ENCODE assay signal across 10 cellular contexts in the genomic region with DNA sequence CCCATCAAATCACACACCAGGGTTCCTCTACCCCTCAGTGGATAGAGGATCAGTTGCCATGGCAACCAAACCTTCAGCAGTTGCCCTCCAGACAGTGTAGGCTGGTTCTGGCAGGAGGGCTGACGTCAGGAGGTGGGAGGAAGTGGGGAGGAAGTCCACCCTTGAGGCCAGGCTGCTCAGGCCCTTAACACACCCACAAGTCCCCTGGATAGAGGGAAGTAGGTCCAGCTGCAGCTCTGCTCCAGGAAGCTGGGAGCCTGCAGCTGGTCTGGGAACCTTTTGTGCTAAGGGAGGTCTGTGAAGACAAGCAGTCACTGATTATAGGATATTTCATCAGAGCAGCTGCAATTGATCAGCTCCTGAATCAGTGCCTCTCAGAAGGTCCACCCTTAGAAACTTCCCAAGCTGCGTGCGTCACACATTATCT.
DNase-seq lines count a peak whose midpoint lies in the region; ATAC-seq and TF ChIP-seq lines count a peak whose summit lies in the region.
"Had no signal": no experiment of that assay in that cellular context is flagged by ENCODE, and none has a peak within 500 bp of the region (broad histone marks: within the 10 kb centered on the region; RNA-seq: fewer than 3 reads in every experiment).

No MANE protein-coding gene starts in this region.

- no peak overlapping the region for H2BK120ac ChIP-seq in H9 (ENCODE audit: low read depth, low read length, poor library complexity, severe bottlenecking)

- H3T11ph ChIP-seq in H9 (ENCODE audit: low read length) = no peak overlapping the region

- no peak overlapping the region for H3K4me2 ChIP-seq in H9 (ENCODE audit: insufficient read depth, insufficient read length, low read length)

- H4K91ac ChIP-seq in H9 (ENCODE audit: insufficient read length, low read depth, low read length) = no peak overlapping the region

- H2BK15ac ChIP-seq in H9 (ENCODE audit: low read depth, low read length) = no peak overlapping the region

- H3K56ac ChIP-seq in H9 (ENCODE audit: insufficient read length, low read depth, low read length) = no peak overlapping the region

- no peak overlapping the region for H3K18ac ChIP-seq in H9 (ENCODE audit: insufficient read length, low read depth, low read length)

- intact Hi-C loops in colonic mucosa (cut with DNase I) = loop anchor here (5.0 kb wide), 2 partner anchors 96 to 181 kb away; no protein-coding TSS in a partner anchor

- H3K9me3 ChIP-seq in H9 (ENCODE audit: control insufficient read depth, low read depth, low read length) (no peaks in the 10 kb centered on the region), colonic mucosa (no peaks in the 10 kb centered on the region)
- H3K9me3 ChIP-seq: prostate gland had no signal

- H3K27me3 ChIP-seq in H9 (ENCODE audit: insufficient read depth, low read length) (no peaks in the 10 kb centered on the region), colonic mucosa (no peaks in the 10 kb centered on the region)

- TF ChIP-seq POLR2A in GM18505 (IDR thresholded peaks at IDR 0.05; ENCODE audit: borderline replicate concordance, extremely low read depth, insufficient read depth, insufficient read length) = no peak

- H3K9me3 Mint-ChIP-seq in H9 (no peaks in the 10 kb centered on the region), memory B cell (no peaks in the 10 kb centered on the region)
- H3K9me3 Mint-ChIP-seq: stimulated activated memory B cell treated with anti-CD40 and anti-IgM and Interleukin-4, amounts not matched to agents 10 μg/mL and 1 μg/mL and 100 μg/mL, for 72 hours had no signal

- no peaks in the 10 kb centered on the region for H3K79me1 ChIP-seq in H9 (ENCODE audit: insufficient read depth, low read depth, low read length, poor library complexity, severe bottlenecking)

- H4K5ac ChIP-seq in H9 (ENCODE audit: insufficient read length, low read depth, low read length) = no peak overlapping the region

- no CpG with 5 or more reads among the region's 3 CpGs for WGBS in H9 (ENCODE audit: extremely low coverage, insufficient read length, low lambda C conversion rate)

- no peak overlapping the region for H3K27ac ChIP-seq in H9 (ENCODE audit: insufficient read length, low read depth, low read length)
- H3K27ac ChIP-seq in colonic mucosa = peak overlapping the region; percentile 13
- H3K27ac ChIP-seq: prostate gland had no signal

- no peak overlapping the region; the same call in 1 of the 2 replicates for H3K14ac ChIP-seq in H9 (ENCODE audit: insufficient read depth, low read length)

- H3K4ac ChIP-seq in H9 (ENCODE audit: low read depth, low read length) = no peak overlapping the region

- H3K36me3 ChIP-seq in colonic mucosa = no peaks in the 10 kb centered on the region
- H3K36me3 ChIP-seq: prostate gland had no signal

- H3K36me3 Mint-ChIP-seq in H9 (ENCODE audit: insufficient read depth in 1 of 3, low read depth in 3 of 3) = no peaks in the 10 kb centered on the region
- no peaks in the 10 kb centered on the region for H3K36me3 Mint-ChIP-seq in memory B cell
- H3K36me3 Mint-ChIP-seq: stimulated activated memory B cell treated with anti-CD40 and anti-IgM and Interleukin-4, amounts not matched to agents 10 μg/mL and 1 μg/mL and 100 μg/mL, for 72 hours had no signal

- no peak overlapping the region for H2BK5ac ChIP-seq in H9 (ENCODE audit: insufficient read length, low read length)

- no peaks in the 10 kb centered on the region for H3K79me2 ChIP-seq in H9 (ENCODE audit: insufficient read depth, low read length)

- H3K4me1 Mint-ChIP-seq in H9 = peaks cover 9 to 14% of the 10 kb centered on the region in 2 experiments
- H3K4me1 Mint-ChIP-seq in memory B cell = no peaks in the 10 kb centered on the region
- H3K4me1 Mint-ChIP-seq: stimulated activated memory B cell treated with anti-CD40 and anti-IgM and Interleukin-4, amounts not matched to agents 10 μg/mL and 1 μg/mL and 100 μg/mL, for 72 hours had no signal

- H2BK20ac ChIP-seq in H9 (ENCODE audit: low read depth, low read length, poor library complexity, severe bottlenecking) = no peak overlapping the region

- no peak overlapping the region for H3K4me3 ChIP-seq in colonic mucosa
- H3K4me3 ChIP-seq: prostate gland had no signal

- no peaks in the 10 kb centered on the region for H3K23me2 ChIP-seq in H9 (ENCODE audit: insufficient read length, low read depth, low read length, poor library complexity, severe bottlenecking)

- H3K27me3 Mint-ChIP-seq in H9 (ENCODE audit: low read depth) (peaks cover 20% of the 10 kb centered on the region), memory B cell (peaks cover 7% of the 10 kb centered on the region)

- H4K20me1 ChIP-seq in H9 (ENCODE audit: control insufficient read depth, insufficient read depth, insufficient read length) = no peaks in the 10 kb centered on the region

- no peak overlapping the region for H3K4me3 Mint-ChIP-seq in H9
- H3K4me3 Mint-ChIP-seq in memory B cell = no peak overlapping the region
- H3K4me3 Mint-ChIP-seq: stimulated activated memory B cell treated with anti-CD40 and anti-IgM and Interleukin-4, amounts not matched to agents 10 μg/mL and 1 μg/mL and 100 μg/mL, for 72 hours had no signal

- no peak overlapping the region for H3K23ac ChIP-seq in H9 (ENCODE audit: insufficient read length, low read depth, low read length)

- ATAC-seq in memory B cell (ENCODE audit: low read depth) (peak; percentile 41), GM18505 (IDR thresholded peaks at IDR 0.05; ENCODE audit: unreplicated experiment) (no peak), GM21515 (IDR thresholded peaks at IDR 0.05; ENCODE audit: unreplicated experiment) (no peak)
- ATAC-seq: stimulated activated memory B cell treated with anti-CD40 and anti-IgM and Interleukin-4, amounts not matched to agents 10 μg/mL and 1 μg/mL and 100 μg/mL, for 72 hours had no signal

- no peak overlapping the region for H4K8ac ChIP-seq in H9 (replicated peaks; ENCODE audit: insufficient read length, low read depth, low read length)

- peak; percentile 15 for DNase-seq in AG08396 (ENCODE audit: low spot score)
- peak; percentile 51 for DNase-seq in H9
- peak; percentile 23 for DNase-seq in colonic mucosa
- DNase-seq in memory B cell (ENCODE audit: low spot score in 2 of 2) = no peak
- DNase-seq in GF-D8 (lab: John Stamatoyannopoulos, UW) = no peak
- DNase-seq in foreskin melanocyte = no peak

- no peak overlapping the region for H2BK12ac ChIP-seq in H9 (ENCODE audit: insufficient read length, low read depth, low read length)

- H3K27ac Mint-ChIP-seq in H9 (no peak overlapping the region), memory B cell (no peak overlapping the region)
- H3K27ac Mint-ChIP-seq: stimulated activated memory B cell treated with anti-CD40 and anti-IgM and Interleukin-4, amounts not matched to agents 10 μg/mL and 1 μg/mL and 100 μg/mL, for 72 hours had no signal

- H2AK5ac ChIP-seq in H9 (ENCODE audit: insufficient read length, low read length) = no peak overlapping the region

- peaks cover 3% of the 10 kb centered on the region; the same call in 1 of the 2 replicates for H3K4me1 ChIP-seq in H9 (ENCODE audit: insufficient read depth, low read length)
- H3K4me1 ChIP-seq in colonic mucosa = no peaks in the 10 kb centered on the region
- H3K4me1 ChIP-seq: prostate gland had no signal

- no peak overlapping the region for H3K9ac ChIP-seq in H9 (ENCODE audit: extremely low read depth, insufficient read length, low read length)
- no peak overlapping the region for H3K9ac ChIP-seq in colonic mucosa (ENCODE audit: low read depth in 2 of 2, low read length in 2 of 2)

- no peak overlapping the region for H2AFZ ChIP-seq in H9 (ENCODE audit: low read length)

- TF ChIP-seq CTCF in H9 (conservative IDR thresholded peaks at IDR 0.05) (no peak), colonic mucosa (IDR thresholded peaks at IDR 0.05) (no peak)

Comparison
In these comparisons a context has a peak if more than half of its experiments do, and no peak if none do; other contexts are left out.
1. DNase-seq: peak in AG08396 (single experiment), H9 (single experiment) and colonic mucosa (single experiment); none in memory B cell (0 of 2), GF-D8 (single experiment) and foreskin melanocyte (single experiment).